In genomic region chr9:133332381-133332730, GRCh38 we compare ENCODE assay signal across 1 cellular context.
TF ChIP-seq lines count a peak whose summit lies in the region.

No MANE protein-coding gene starts in this region.

TF ChIP-seq in HepG2, 621 proteins besides CTCF, POLR2A, EP300 and RAD21:
- no peak for TF ChIP-seq ZNF318 (CRISPR knock-in tag; IDR thresholded peaks at IDR 0.05)
- TF ChIP-seq RBFOX2 (IDR thresholded peaks at IDR 0.05; ENCODE audit: low read depth, low read length) = peak; percentile 21; the same call in 1 of the 2 replicates
- TF ChIP-seq ETV6 (CRISPR knock-in tag; conservative IDR thresholded peaks at IDR 0.05) = no peak
- no peak for TF ChIP-seq SNRNP70 (IDR thresholded peaks at IDR 0.05; ENCODE audit: low read depth, low read length)
TF ChIP-seq in HepG2: peak in this region for 1.
